ENCODE assay signal across 21 cellular contexts in genomic region chr2:236678307-236678975, GRCh38.
"Had no signal": no experiment of that assay in that cellular context is flagged by ENCODE, and none has a peak within 500 bp of the region (broad histone marks: within the 10 kb centered on the region; RNA-seq: fewer than 3 reads in every experiment).

No MANE protein-coding gene starts in this region.

- H3K4me1 ChIP-seq: uterus had no signal

- H3K36me3 ChIP-seq: esophagus squamous epithelium, gastroesophageal sphincter, right atrium auricular region, sigmoid colon, stomach, upper lobe of left lung, uterus had no signal

- FAIRE-seq: kidney had no signal

- DNase-seq: esophagus squamous epithelium; foreskin fibroblast; glutamatergic neuron; immature natural killer cell; kidney; left cardiac atrium; left ventricle myocardium superior; mesendoderm; naive thymus-derived CD4-positive, alpha-beta T cell; nephron progenitor cell; posterior cingulate gyrus; sigmoid colon; stimulated activated naive CD4-positive, alpha-beta T cell; stomach; substantia nigra had no signal

- H3K4me3 ChIP-seq: esophagus squamous epithelium, gastroesophageal sphincter, lung, right atrium auricular region, sigmoid colon, skin epidermis, stomach, upper lobe of left lung, uterus had no signal

- H3K27ac ChIP-seq: esophagus squamous epithelium, gastroesophageal sphincter, right atrium auricular region, sigmoid colon, stomach, upper lobe of left lung, uterus had no signal

- H3K9me3 ChIP-seq: esophagus squamous epithelium, gastroesophageal sphincter, right atrium auricular region, sigmoid colon, stomach, upper lobe of left lung, uterus had no signal

- H3K27me3 ChIP-seq: esophagus squamous epithelium, gastroesophageal sphincter, right atrium auricular region, sigmoid colon, stomach, upper lobe of left lung, uterus had no signal

- ATAC-seq: gastroesophageal sphincter; left cardiac atrium; left ventricle myocardium superior; naive thymus-derived CD4-positive, alpha-beta T cell had no signal
